ENCODE assay signal across 19 cellular contexts in genomic region chr7:140055833-140056232, GRCh38. TPM values are rescaled to one million over a fixed set of nuclear protein-coding genes. Genes with fewer than 3 reads are reported as not detected.
DNase-seq lines count a peak whose midpoint lies in the region; ATAC-seq and TF ChIP-seq lines count a peak whose summit lies in the region.
"Had no signal": no experiment of that assay in that cellular context is flagged by ENCODE, and none has a peak within 500 bp of the region (broad histone marks: within the 10 kb centered on the region; RNA-seq: fewer than 3 reads in every experiment).

No MANE protein-coding gene starts in this region.

- H3K4me3 ChIP-seq in HEK293 (ENCODE audit: low read depth, low read length): no peak overlapping the region
- H3K4me3 ChIP-seq: BLaER1 treated with 17β-estradiol and CSF1 and Interleukin-3, amounts not matched to agents 10 nM and 100 nM; GM23338; HAP-1 had no signal

- H3K27me3 ChIP-seq in CD4-positive, alpha-beta T cell (ENCODE audit: control insufficient read depth, insufficient read depth, low read length): no peaks in the 10 kb centered on the region
- H3K27me3 ChIP-seq: BLaER1 treated with 17β-estradiol and CSF1 and Interleukin-3, amounts not matched to agents 10 nM and 100 nM had no signal

- intact Hi-C loops in CD4-positive, alpha-beta T cell (cut with DNase I, micrococcal nuclease): loop anchor here in 1 of 2 experiments (5.0 kb wide), 1 partner anchor 279 kb away; the partner anchor contains the start of gene HIPK2
- intact Hi-C loops in posterior cingulate gyrus (cut with DNase I): loop anchor here (10.0 kb wide), 1 partner anchor 51 kb away; no protein-coding TSS in a partner anchor

- no peaks in the 10 kb centered on the region for H3K36me3 ChIP-seq in HEK293 (ENCODE audit: control insufficient read depth in 2 of 2, insufficient read depth in 1 of 2, low read length in 2 of 2)
- H3K36me3 ChIP-seq: HAP-1 had no signal

- peak overlapping the region; percentile 40 for H3K27ac Mint-ChIP-seq in CD4-positive, alpha-beta T cell
- H3K27ac Mint-ChIP-seq in activated T-helper 17 cell treated with anti-CD3 and anti-CD28 coated beads, Interleukin-2, amount 50 U/mL, for 72 hours: peak overlapping the region; percentile 1
- peak overlapping the region; percentile 64 for H3K27ac Mint-ChIP-seq in stimulated activated effector memory CD8-positive, alpha-beta T cell treated with anti-CD3 and anti-CD28 coated beads, Interleukin-12 subunit alpha, Interleukin-12 subunit beta, amount 100 ng/mL, for 72 hours
- H3K27ac Mint-ChIP-seq: GM23338 had no signal

- H3K36me3 Mint-ChIP-seq in CD4-positive, alpha-beta T cell (ENCODE audit: low read depth): peaks cover 63% of the 10 kb centered on the region
- H3K36me3 Mint-ChIP-seq in activated T-helper 17 cell treated with anti-CD3 and anti-CD28 coated beads, Interleukin-2, amount 50 U/mL, for 72 hours (ENCODE audit: low read depth): peaks cover 61% of the 10 kb centered on the region
- H3K36me3 Mint-ChIP-seq in stimulated activated effector memory CD8-positive, alpha-beta T cell treated with anti-CD3 and anti-CD28 coated beads, Interleukin-12 subunit alpha, Interleukin-12 subunit beta, amount 100 ng/mL, for 72 hours: peaks cover 29% of the 10 kb centered on the region

- DNase-seq in CD4-positive, alpha-beta T cell: no peak
- no peak for DNase-seq in stimulated activated effector memory CD8-positive, alpha-beta T cell treated with anti-CD3 and anti-CD28 coated beads, Interleukin-12 subunit alpha, Interleukin-12 subunit beta, amount 100 ng/mL, for 72 hours (ENCODE audit: low spot score in 2 of 2)
- DNase-seq in SW 1271 (lab: John Stamatoyannopoulos, UW) (no peak), posterior cingulate gyrus (no peak), nucleus accumbens (lab: John Stamatoyannopoulos, UW) (no peak)
- DNase-seq: DMS53, GDM1, NCI-H1694, NCI-H2081, NCI-H2171, NCI-H524 treated with DMSO at 0.1 percent for 48 hours, NCI-H82 had no signal

- H3K9me3 Mint-ChIP-seq in CD4-positive, alpha-beta T cell: no peaks in the 10 kb centered on the region
- no peaks in the 10 kb centered on the region for H3K9me3 Mint-ChIP-seq in activated T-helper 17 cell treated with anti-CD3 and anti-CD28 coated beads, Interleukin-2, amount 50 U/mL, for 72 hours
- no peaks in the 10 kb centered on the region for H3K9me3 Mint-ChIP-seq in stimulated activated effector memory CD8-positive, alpha-beta T cell treated with anti-CD3 and anti-CD28 coated beads, Interleukin-12 subunit alpha, Interleukin-12 subunit beta, amount 100 ng/mL, for 72 hours
- H3K9me3 Mint-ChIP-seq: GM23338 had no signal

- POLR2A ChIA-PET in CD4-positive, alpha-beta T cell (lab: Charles Lee): no interaction called here
- POLR2A ChIA-PET in HEK293 (lab: Yijun Ruan, JAX): no interaction called here

- H3K4me1 ChIP-seq in HEK293 (ENCODE audit: control insufficient read depth, insufficient read depth, low read length): no peaks in the 10 kb centered on the region
- H3K4me1 ChIP-seq: HAP-1 had no signal

- no peak for TF ChIP-seq CTCF in CD4-positive, alpha-beta T cell (IDR thresholded peaks at IDR 0.05)
- no peak for TF ChIP-seq CTCF in HEK293 (tag by site-specific recombination; IDR thresholded peaks at IDR 0.05)

- no peaks in the 10 kb centered on the region for H3K9me3 ChIP-seq in CD4-positive, alpha-beta T cell (ENCODE audit: control insufficient read depth, low read length)
- no peaks in the 10 kb centered on the region for H3K9me3 ChIP-seq in HEK293 (ENCODE audit: control insufficient read depth, insufficient read depth, low read depth, low read length)
- H3K9me3 ChIP-seq: BLaER1 treated with 17β-estradiol and CSF1 and Interleukin-3, amounts not matched to agents 10 nM and 100 nM; HAP-1 had no signal

- peaks cover 66% of the 10 kb centered on the region for H3K4me1 Mint-ChIP-seq in CD4-positive, alpha-beta T cell (ENCODE audit: low read depth)
- H3K4me1 Mint-ChIP-seq in activated T-helper 17 cell treated with anti-CD3 and anti-CD28 coated beads, Interleukin-2, amount 50 U/mL, for 72 hours: peaks cover 33% of the 10 kb centered on the region
- peaks cover 55% of the 10 kb centered on the region for H3K4me1 Mint-ChIP-seq in stimulated activated effector memory CD8-positive, alpha-beta T cell treated with anti-CD3 and anti-CD28 coated beads, Interleukin-12 subunit alpha, Interleukin-12 subunit beta, amount 100 ng/mL, for 72 hours
- H3K4me1 Mint-ChIP-seq: GM23338 had no signal

- no peaks in the 10 kb centered on the region for H3K27me3 Mint-ChIP-seq in CD4-positive, alpha-beta T cell
- no peaks in the 10 kb centered on the region for H3K27me3 Mint-ChIP-seq in activated T-helper 17 cell treated with anti-CD3 and anti-CD28 coated beads, Interleukin-2, amount 50 U/mL, for 72 hours

- H3K4me3 Mint-ChIP-seq in CD4-positive, alpha-beta T cell: no peak overlapping the region
- H3K4me3 Mint-ChIP-seq in activated T-helper 17 cell treated with anti-CD3 and anti-CD28 coated beads, Interleukin-2, amount 50 U/mL, for 72 hours: no peak overlapping the region
- H3K4me3 Mint-ChIP-seq in stimulated activated effector memory CD8-positive, alpha-beta T cell treated with anti-CD3 and anti-CD28 coated beads, Interleukin-12 subunit alpha, Interleukin-12 subunit beta, amount 100 ng/mL, for 72 hours: no peak overlapping the region
- H3K4me3 Mint-ChIP-seq: GM23338 had no signal

- no peak overlapping the region for H3K27ac ChIP-seq in CD4-positive, alpha-beta T cell (ENCODE audit: low read depth, low read length)
- no peak overlapping the region for H3K27ac ChIP-seq in HEK293 (ENCODE audit: extremely low read depth, low read depth, low read length)
- H3K27ac ChIP-seq: KMS-11 had no signal

- no peak for ATAC-seq in CD4-positive, alpha-beta T cell (ENCODE audit: poor library complexity)
- ATAC-seq in activated T-helper 17 cell treated with anti-CD3 and anti-CD28 coated beads, Interleukin-2, amount 50 U/mL, for 72 hours (replicated peaks): no peak
- ATAC-seq in stimulated activated effector memory CD8-positive, alpha-beta T cell treated with anti-CD3 and anti-CD28 coated beads, Interleukin-12 subunit alpha, Interleukin-12 subunit beta, amount 100 ng/mL, for 72 hours: no peak
- ATAC-seq: GM23338, Panc1 had no signal

- CTCF ChIA-PET in CD4-positive, alpha-beta T cell (lab: Charles Lee): no interaction called here
- CTCF ChIA-PET in HEK293 (lab: Yijun Ruan, JAX): no interaction called here

TF ChIP-seq in HEK293, 187 proteins besides CTCF, POLR2A, EP300 and RAD21:
- no peak for TF ChIP-seq ZXDB (tag by site-specific recombination; IDR thresholded peaks at IDR 0.05)
- TF ChIP-seq, protein P1, sequence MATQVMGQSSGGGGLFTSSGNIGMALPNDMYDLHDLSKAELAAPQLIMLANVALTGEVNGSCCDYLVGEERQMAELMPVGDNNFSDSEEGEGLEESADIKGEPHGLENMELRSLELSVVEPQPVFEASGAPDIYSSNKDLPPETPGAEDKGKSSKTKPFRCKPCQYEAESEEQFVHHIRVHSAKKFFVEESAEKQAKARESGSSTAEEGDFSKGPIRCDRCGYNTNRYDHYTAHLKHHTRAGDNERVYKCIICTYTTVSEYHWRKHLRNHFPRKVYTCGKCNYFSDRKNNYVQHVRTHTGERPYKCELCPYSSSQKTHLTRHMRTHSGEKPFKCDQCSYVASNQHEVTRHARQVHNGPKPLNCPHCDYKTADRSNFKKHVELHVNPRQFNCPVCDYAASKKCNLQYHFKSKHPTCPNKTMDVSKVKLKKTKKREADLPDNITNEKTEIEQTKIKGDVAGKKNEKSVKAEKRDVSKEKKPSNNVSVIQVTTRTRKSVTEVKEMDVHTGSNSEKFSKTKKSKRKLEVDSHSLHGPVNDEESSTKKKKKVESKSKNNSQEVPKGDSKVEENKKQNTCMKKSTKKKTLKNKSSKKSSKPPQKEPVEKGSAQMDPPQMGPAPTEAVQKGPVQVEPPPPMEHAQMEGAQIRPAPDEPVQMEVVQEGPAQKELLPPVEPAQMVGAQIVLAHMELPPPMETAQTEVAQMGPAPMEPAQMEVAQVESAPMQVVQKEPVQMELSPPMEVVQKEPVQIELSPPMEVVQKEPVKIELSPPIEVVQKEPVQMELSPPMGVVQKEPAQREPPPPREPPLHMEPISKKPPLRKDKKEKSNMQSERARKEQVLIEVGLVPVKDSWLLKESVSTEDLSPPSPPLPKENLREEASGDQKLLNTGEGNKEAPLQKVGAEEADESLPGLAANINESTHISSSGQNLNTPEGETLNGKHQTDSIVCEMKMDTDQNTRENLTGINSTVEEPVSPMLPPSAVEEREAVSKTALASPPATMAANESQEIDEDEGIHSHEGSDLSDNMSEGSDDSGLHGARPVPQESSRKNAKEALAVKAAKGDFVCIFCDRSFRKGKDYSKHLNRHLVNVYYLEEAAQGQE (tag by site-specific recombination; IDR thresholded peaks at IDR 0.05): peak; percentile 79

RNA-seq across cellular contexts. Expression of gene PARP12, which starts 6.9 kb away (rescaled TPM):
- total RNA-seq in CD4-positive, alpha-beta T cell: 10 to 100 TPM; 76.7 to 78.5 TPM
- 10 to 100 TPM; 17.4 to 43.6 TPM for total RNA-seq in activated T-helper 17 cell treated with anti-CD3 and anti-CD28 coated beads, Interleukin-2, amount 50 U/mL, for 72 hours

Comparison
In these comparisons a context has a peak if more than half of its experiments do, and no peak if none do; other contexts are left out.
1. H3K27ac Mint-ChIP-seq: peak in every context shown above with its lines; median percentile 64 in stimulated activated effector memory CD8-positive, alpha-beta T cell treated with anti-CD3 and anti-CD28 coated beads, Interleukin-12 subunit alpha, Interleukin-12 subunit beta, amount 100 ng/mL, for 72 hours; 40 in CD4-positive, alpha-beta T cell; 1 in activated T-helper 17 cell treated with anti-CD3 and anti-CD28 coated beads, Interleukin-2, amount 50 U/mL, for 72 hours.